21 cellular contexts compared by ENCODE assay signal in the genomic region with DNA sequence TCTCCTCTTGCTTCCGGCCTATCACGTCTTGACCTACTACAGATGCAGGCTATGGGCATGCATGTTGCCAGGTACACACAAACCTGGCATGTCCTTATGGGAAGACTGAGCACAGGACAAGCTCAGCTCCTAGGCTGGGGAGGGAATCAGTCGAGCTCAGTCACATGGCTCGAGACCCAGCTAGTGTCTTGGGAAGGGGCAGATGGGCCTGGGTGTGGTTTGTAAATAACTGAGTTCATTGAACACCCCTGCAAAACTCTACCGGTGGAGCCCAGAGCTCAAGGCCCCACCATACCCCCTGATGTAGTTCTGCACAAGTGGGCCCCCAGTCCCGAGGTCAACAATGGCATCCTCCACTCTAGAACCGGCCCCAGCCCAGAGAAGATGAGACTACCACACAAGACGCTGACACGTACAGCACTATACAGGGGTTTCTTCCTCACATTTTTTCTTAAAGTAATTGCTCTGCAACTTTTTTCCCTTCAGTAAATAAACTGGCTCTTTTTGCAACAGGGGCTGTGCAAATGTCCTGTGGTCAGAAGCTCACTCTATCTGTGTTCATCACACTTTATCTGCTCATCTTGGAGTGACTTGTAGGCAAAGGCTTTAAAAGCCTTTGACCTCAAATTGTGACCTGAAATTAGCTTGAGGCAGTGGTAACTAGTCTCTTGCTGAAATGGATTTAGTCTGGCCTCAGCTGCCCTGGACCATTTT.
"Had no signal": no experiment of that assay in that cellular context is flagged by ENCODE, and none has a peak within 500 bp of the region (broad histone marks: within the 10 kb centered on the region; RNA-seq: fewer than 3 reads in every experiment).

No MANE protein-coding gene starts in this region.

- H3K9me3 Mint-ChIP-seq: activated T-helper 2 cell treated with anti-CD3 and anti-CD28 coated beads, Interferon-gamma antibody, Interleukin-2, Interleukin-4, amounts not matched to agents 10 μg/mL and 5 μg/mL and 100 μg/mL, durations not matched to agents 14 hours and 24 hours and 36 hours; brain; nephron progenitor cell; T-helper 2 cell treated with Interferon-gamma antibody and Interleukin-4, amounts not matched to agents 5 μg/mL and 100 μg/mL, for 36 hours; WTC11 had no signal

- H3K27ac Mint-ChIP-seq: activated T-helper 2 cell treated with anti-CD3 and anti-CD28 coated beads, Interferon-gamma antibody, Interleukin-2, Interleukin-4, amounts not matched to agents 10 μg/mL and 5 μg/mL and 100 μg/mL, durations not matched to agents 14 hours and 24 hours and 36 hours; brain; nephron progenitor cell; T-helper 2 cell treated with Interferon-gamma antibody and Interleukin-4, amounts not matched to agents 5 μg/mL and 100 μg/mL, for 36 hours; WTC11 had no signal

- H3K4me3 Mint-ChIP-seq: brain; nephron progenitor cell; T-helper 2 cell treated with Interferon-gamma antibody and Interleukin-4, amounts not matched to agents 5 μg/mL and 100 μg/mL, for 36 hours; WTC11 had no signal

- H3K9me3 ChIP-seq: colonic mucosa, upper lobe of right lung had no signal

- H3K27me3 Mint-ChIP-seq: brain had no signal

- DNase-seq: activated CD4-positive, alpha-beta T cell treated with anti-CD3 and anti-CD28 coated beads, Interleukin-2, amount 50 U/mL, for 1 hour; activated naive CD4-positive, alpha-beta T cell treated with Interleukin-2 at 50 U/mL for 16 hours; anterior cingulate cortex; central memory CD4-positive, alpha-beta T cell; colonic mucosa; erythroblast; foreskin melanocyte; glutamatergic neuron; hypothalamus; kidney; nephron progenitor cell; nucleus accumbens; retina; stimulated activated naive CD4-positive, alpha-beta T cell; SW 1271; upper lobe of right lung had no signal

- H3K27ac ChIP-seq: colonic mucosa, upper lobe of right lung had no signal

- ATAC-seq: left lobe of liver, upper lobe of right lung, WTC11 had no signal

- H3K4me3 ChIP-seq: colonic mucosa, upper lobe of right lung had no signal

- H3K4me1 ChIP-seq: colonic mucosa, upper lobe of right lung had no signal

- H3K4me1 Mint-ChIP-seq: brain, nephron progenitor cell, WTC11 had no signal

- H3K36me3 ChIP-seq: colonic mucosa had no signal
